ENCODE assay signal across 17 cellular contexts in the genomic region with DNA sequence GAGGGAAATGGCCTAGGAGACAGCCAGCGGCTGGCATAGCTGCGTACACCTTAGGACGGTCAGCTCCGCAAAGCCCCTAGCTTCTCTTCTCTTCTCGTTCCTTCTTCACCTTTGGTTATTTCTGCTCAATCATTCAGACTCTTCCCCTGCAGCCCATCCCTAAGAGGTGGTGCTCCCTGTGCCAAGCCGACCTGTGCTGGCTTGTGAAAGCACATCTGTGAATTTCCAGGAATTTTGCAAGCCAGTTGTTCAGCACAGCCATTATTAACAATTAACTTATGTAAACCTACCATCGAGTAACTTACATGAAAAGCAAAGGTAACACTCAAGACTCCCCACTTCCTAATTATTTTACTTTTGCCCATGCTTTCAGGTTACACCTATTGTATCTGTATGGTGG. TPM values are rescaled to one million over a fixed set of nuclear protein-coding genes. Genes with fewer than 3 reads are reported as not detected.
DNase-seq lines count a peak whose midpoint lies in the region; ATAC-seq and TF ChIP-seq lines count a peak whose summit lies in the region.
"Had no signal": no experiment of that assay in that cellular context is flagged by ENCODE, and none has a peak within 500 bp of the region (broad histone marks: within the 10 kb centered on the region; RNA-seq: fewer than 3 reads in every experiment).

No MANE protein-coding gene starts in this region.

- H3K4me1 Mint-ChIP-seq in activated CD4-positive, alpha-beta T cell treated with anti-CD3 and anti-CD28 coated beads, Interleukin-2, amount 10 ng/mL, durations not matched to agents 24 days and 14 days, result peaks cover 42% of the 10 kb centered on the region
- H3K4me1 Mint-ChIP-seq in activated CD4-positive, alpha-beta T cell treated with anti-CD3 and anti-CD28 coated beads for 36 hours, result peaks cover 51% of the 10 kb centered on the region
- peaks cover 48% of the 10 kb centered on the region for H3K4me1 Mint-ChIP-seq in T-helper 17 cell
- H3K4me1 Mint-ChIP-seq in nephron progenitor cell, result peaks cover 26% of the 10 kb centered on the region

- peak overlapping the region; percentile 39 for H3K4me3 Mint-ChIP-seq in activated CD4-positive, alpha-beta T cell treated with anti-CD3 and anti-CD28 coated beads, Interleukin-2, amount 10 ng/mL, durations not matched to agents 24 days and 14 days
- H3K4me3 Mint-ChIP-seq in activated CD4-positive, alpha-beta T cell treated with anti-CD3 and anti-CD28 coated beads for 36 hours, result no peak overlapping the region
- H3K4me3 Mint-ChIP-seq in T-helper 17 cell (peak overlapping the region; percentile 88), nephron progenitor cell (peak overlapping the region; percentile 72)

- POLR2A ChIA-PET in activated CD4-positive, alpha-beta T cell treated with anti-CD3 and anti-CD28 coated beads for 36 hours (lab: Charles Lee), result interaction anchor here (1.2 kb wide), 1 partner anchor 22 kb away, joined by 7 read pairs; no protein-coding TSS in a partner anchor

- peaks cover 23% of the 10 kb centered on the region for H3K36me3 Mint-ChIP-seq in activated CD4-positive, alpha-beta T cell treated with anti-CD3 and anti-CD28 coated beads, Interleukin-2, amount 10 ng/mL, durations not matched to agents 24 days and 14 days (ENCODE audit: low read depth)
- peaks cover 4% of the 10 kb centered on the region for H3K36me3 Mint-ChIP-seq in activated CD4-positive, alpha-beta T cell treated with anti-CD3 and anti-CD28 coated beads for 36 hours (ENCODE audit: low read depth)
- H3K36me3 Mint-ChIP-seq in T-helper 17 cell (ENCODE audit: low read depth) (peaks cover 9% of the 10 kb centered on the region), nephron progenitor cell (ENCODE audit: low read depth) (peaks cover 16% of the 10 kb centered on the region)

- no peak for DNase-seq in activated CD4-positive, alpha-beta T cell treated with anti-CD3 and anti-CD28 coated beads, Interleukin-2, amount 10 ng/mL, durations not matched to agents 24 days and 14 days
- no peak for DNase-seq in activated CD4-positive, alpha-beta T cell treated with anti-CD3 and anti-CD28 coated beads for 36 hours
- DNase-seq in T-helper 17 cell, result no peak
- peak; percentile 76 for DNase-seq in epithelial cell of esophagus (ENCODE audit: low read depth)
- DNase-seq in nephron progenitor cell, result no peak
- no peak for DNase-seq in NCI-H2107 treated with DMSO at 0.1 percent for 48 hours (lab: John Stamatoyannopoulos, UW; ENCODE audit: unreplicated experiment)
- no peak for DNase-seq in NCI-H128 (lab: John Stamatoyannopoulos, UW; ENCODE audit: unreplicated experiment)
- DNase-seq in C1 segment of cervical spinal cord (lab: John Stamatoyannopoulos, UW), result no peak
- DNase-seq: activated CD8-positive, alpha-beta memory T cell treated with anti-CD3 and anti-CD28 coated beads for 24 hours; effector memory CD4-positive, alpha-beta T cell; NCI-H1436 treated with DMSO at 0.1 percent for 48 hours; NCI-H510A; stimulated activated CD4-positive, alpha-beta T cell treated with anti-CD3 and anti-CD28 coated beads, Interleukin-4, amount 100 ng/mL, for 24 hours; upper lobe of right lung had no signal

- no peak for ATAC-seq in activated CD4-positive, alpha-beta T cell treated with anti-CD3 and anti-CD28 coated beads for 36 hours
- ATAC-seq in T-helper 17 cell, result no peak
- ATAC-seq: sciatic nerve had no signal

- intact Hi-C loops in activated CD4-positive, alpha-beta T cell treated with anti-CD3 and anti-CD28 coated beads, Interleukin-2, amount 10 ng/mL, durations not matched to agents 24 days and 14 days (cut with micrococcal nuclease), result no loop called here
- intact Hi-C loops in activated CD4-positive, alpha-beta T cell treated with anti-CD3 and anti-CD28 coated beads for 36 hours (cut with DNase I, micrococcal nuclease), result no loop called here

- H3K27ac Mint-ChIP-seq in activated CD4-positive, alpha-beta T cell treated with anti-CD3 and anti-CD28 coated beads, Interleukin-2, amount 10 ng/mL, durations not matched to agents 24 days and 14 days, result no peak overlapping the region
- H3K27ac Mint-ChIP-seq in activated CD4-positive, alpha-beta T cell treated with anti-CD3 and anti-CD28 coated beads for 36 hours, result no peak overlapping the region
- peak overlapping the region; percentile 90 for H3K27ac Mint-ChIP-seq in T-helper 17 cell
- H3K27ac Mint-ChIP-seq in nephron progenitor cell, result no peak overlapping the region

- CTCF ChIA-PET in activated CD4-positive, alpha-beta T cell treated with anti-CD3 and anti-CD28 coated beads for 36 hours (lab: Charles Lee), result interaction anchor here (0.7 to 1.3 kb wide), 2 partner anchors 21 to 103 kb away, joined by 4 to 5 read pairs; partner anchors contain the start of gene GPR68

- H3K4me3 ChIP-seq in epithelial cell of esophagus (ENCODE audit: low read length), result no peak overlapping the region
- H3K4me3 ChIP-seq: cardiac muscle cell, SJSA1 had no signal

- H3K9me3 ChIP-seq in T-helper 17 cell (ENCODE audit: control insufficient read depth, low read length, poor library complexity, severe bottlenecking), result no peaks in the 10 kb centered on the region
- H3K9me3 ChIP-seq: SJSA1, upper lobe of right lung had no signal

- TF ChIP-seq CTCF in epithelial cell of esophagus (IDR thresholded peaks at IDR 0.05; ENCODE audit: insufficient read depth, low read depth, low read length, missing control alignments), result no peak
- TF ChIP-seq CTCF in nephron progenitor cell (IDR thresholded peaks at IDR 0.05), result no peak

- no peaks in the 10 kb centered on the region for H3K27me3 Mint-ChIP-seq in activated CD4-positive, alpha-beta T cell treated with anti-CD3 and anti-CD28 coated beads, Interleukin-2, amount 10 ng/mL, durations not matched to agents 24 days and 14 days
- no peaks in the 10 kb centered on the region for H3K27me3 Mint-ChIP-seq in activated CD4-positive, alpha-beta T cell treated with anti-CD3 and anti-CD28 coated beads for 36 hours
- H3K27me3 Mint-ChIP-seq in T-helper 17 cell (no peaks in the 10 kb centered on the region), nephron progenitor cell (ENCODE audit: low read depth, poor library complexity) (peaks cover 57% of the 10 kb centered on the region)

- H3K9me3 Mint-ChIP-seq in activated CD4-positive, alpha-beta T cell treated with anti-CD3 and anti-CD28 coated beads, Interleukin-2, amount 10 ng/mL, durations not matched to agents 24 days and 14 days, result no peaks in the 10 kb centered on the region
- no peaks in the 10 kb centered on the region for H3K9me3 Mint-ChIP-seq in activated CD4-positive, alpha-beta T cell treated with anti-CD3 and anti-CD28 coated beads for 36 hours (ENCODE audit: low read depth)
- H3K9me3 Mint-ChIP-seq in nephron progenitor cell, result peaks cover 3% of the 10 kb centered on the region

RNA-seq across cellular contexts. Expression of gene GPR68, which starts 20.9 kb away (rescaled TPM):
- 4.6 and 4.9 TPM in 2 replicates for total RNA-seq in activated CD4-positive, alpha-beta T cell treated with anti-CD3 and anti-CD28 coated beads, Interleukin-2, amount 10 ng/mL, durations not matched to agents 24 days and 14 days
- total RNA-seq in activated CD4-positive, alpha-beta T cell treated with anti-CD3 and anti-CD28 coated beads for 36 hours, result 10 to 100 TPM in 1 of 2 experiments, 1 to 10 TPM in 1; 9.4 to 11.2 TPM
- total RNA-seq in T-helper 17 cell, result 10 to 100 TPM in 1 of 2 donors, 1 to 10 TPM in 1; 7.6 to 12.4 TPM
- total RNA-seq: SJSA1 had no signal
